Comparison of ENCODE assay signal across 8 cellular contexts in genomic region chr5:170070556-170071412, GRCh38. TPM values are rescaled to one million over a fixed set of nuclear protein-coding genes. Genes with fewer than 3 reads are reported as not detected.
DNase-seq lines count a peak whose midpoint lies in the region; ATAC-seq and TF ChIP-seq lines count a peak whose summit lies in the region.

No MANE protein-coding gene starts in this region.

- intact Hi-C loops in dorsolateral prefrontal cortex (cut with DNase I) = loop anchor here (2.0 to 10.0 kb wide), 3 partner anchors 90 to 368 kb away; partner anchors contain the start of gene INSYN2B (in 1 of the 2)
- intact Hi-C loops in activated CD4-positive, alpha-beta memory T cell treated with anti-CD3 and anti-CD28 coated beads for 36 hours (cut with micrococcal nuclease) = loop anchor here (10.0 kb wide), 1 partner anchor 356 kb away; no protein-coding TSS in a partner anchor
- intact Hi-C loops in activated T-helper 2 cell treated with anti-CD3 and anti-CD28 coated beads, Interferon-gamma antibody, Interleukin-2, Interleukin-4, amounts not matched to agents 10 μg/mL and 5 μg/mL and 100 μg/mL, durations not matched to agents 14 hours and 24 hours and 36 hours (cut with micrococcal nuclease) = no loop called here

- TF ChIP-seq CTCF in GM06990 (IDR thresholded peaks at IDR 0.05; ENCODE audit: insufficient read depth, low read length, poor library complexity, severe bottlenecking) = peak; percentile 48
- TF ChIP-seq CTCF in Loucy (conservative IDR thresholded peaks at IDR 0.05; ENCODE audit: low read length) = peak; percentile 40
- TF ChIP-seq CTCF in dorsolateral prefrontal cortex (IDR thresholded peaks at IDR 0.05 in 54 of 56, conservative IDR thresholded peaks at IDR 0.05 in 2 of 56; ENCODE audit: low read depth in 1 of 56, partially characterized antibody in 56 of 56) = peak; percentile 22 to 78 (median 66)

- no peak for ATAC-seq in HG03571 (IDR thresholded peaks at IDR 0.05; ENCODE audit: unreplicated experiment)
- no peak for ATAC-seq in GM19455 (IDR thresholded peaks at IDR 0.05; ENCODE audit: unreplicated experiment)

- no peaks in the 10 kb centered on the region for H3K4me1 Mint-ChIP-seq in activated CD4-positive, alpha-beta memory T cell treated with anti-CD3 and anti-CD28 coated beads for 36 hours (ENCODE audit: low read depth)
- no peaks in the 10 kb centered on the region for H3K4me1 Mint-ChIP-seq in activated T-helper 2 cell treated with anti-CD3 and anti-CD28 coated beads, Interferon-gamma antibody, Interleukin-2, Interleukin-4, amounts not matched to agents 10 μg/mL and 5 μg/mL and 100 μg/mL, durations not matched to agents 14 hours and 24 hours and 36 hours (ENCODE audit: low read depth)

- no peaks in the 10 kb centered on the region for H4K20me1 ChIP-seq in Loucy (ENCODE audit: insufficient read depth, low read length, poor library complexity, severe bottlenecking)

- CTCF ChIA-PET in activated CD4-positive, alpha-beta memory T cell treated with anti-CD3 and anti-CD28 coated beads for 36 hours (lab: Charles Lee) = interaction anchor here (0.7 to 1.7 kb wide), 11 partner anchors 10 to 140 kb away, joined by 3 to 20 read pairs (median 3); no protein-coding TSS in a partner anchor

- peaks cover 30% of the 10 kb centered on the region for H3K36me3 ChIP-seq in GM06990 (ENCODE audit: control insufficient read depth, insufficient read depth, low read length)
- peaks cover 30% of the 10 kb centered on the region; the same call in 1 of the 2 replicates for H3K36me3 ChIP-seq in Loucy (ENCODE audit: insufficient read depth, low read length)

- no peak overlapping the region for H3K27ac Mint-ChIP-seq in activated CD4-positive, alpha-beta memory T cell treated with anti-CD3 and anti-CD28 coated beads for 36 hours
- H3K27ac Mint-ChIP-seq in activated T-helper 2 cell treated with anti-CD3 and anti-CD28 coated beads, Interferon-gamma antibody, Interleukin-2, Interleukin-4, amounts not matched to agents 10 μg/mL and 5 μg/mL and 100 μg/mL, durations not matched to agents 14 hours and 24 hours and 36 hours = no peak overlapping the region

- POLR2A ChIA-PET in activated CD4-positive, alpha-beta memory T cell treated with anti-CD3 and anti-CD28 coated beads for 36 hours (lab: Charles Lee) = no interaction called here

- peaks cover 53% of the 10 kb centered on the region for H3K36me3 Mint-ChIP-seq in activated CD4-positive, alpha-beta memory T cell treated with anti-CD3 and anti-CD28 coated beads for 36 hours
- H3K36me3 Mint-ChIP-seq in activated T-helper 2 cell treated with anti-CD3 and anti-CD28 coated beads, Interferon-gamma antibody, Interleukin-2, Interleukin-4, amounts not matched to agents 10 μg/mL and 5 μg/mL and 100 μg/mL, durations not matched to agents 14 hours and 24 hours and 36 hours (ENCODE audit: low read depth) = peaks cover 56% of the 10 kb centered on the region

- H3K27me3 Mint-ChIP-seq in activated CD4-positive, alpha-beta memory T cell treated with anti-CD3 and anti-CD28 coated beads for 36 hours = no peaks in the 10 kb centered on the region
- H3K27me3 Mint-ChIP-seq in activated T-helper 2 cell treated with anti-CD3 and anti-CD28 coated beads, Interferon-gamma antibody, Interleukin-2, Interleukin-4, amounts not matched to agents 10 μg/mL and 5 μg/mL and 100 μg/mL, durations not matched to agents 14 hours and 24 hours and 36 hours (ENCODE audit: low read depth) = no peaks in the 10 kb centered on the region

- no peaks in the 10 kb centered on the region for H3K4me1 ChIP-seq in Loucy (ENCODE audit: insufficient read depth, low read length, poor library complexity, severe bottlenecking)

- H3K9me3 ChIP-seq in Loucy (ENCODE audit: insufficient read depth, low read depth, low read length) = no peaks in the 10 kb centered on the region

- H3K9me2 ChIP-seq in Loucy (replicated peaks; ENCODE audit: low read depth, low read length) = no peaks in the 10 kb centered on the region

- H3K79me2 ChIP-seq in Loucy (ENCODE audit: insufficient read depth, low read length) = no peaks in the 10 kb centered on the region

- no peak overlapping the region for H3K9ac ChIP-seq in Loucy (ENCODE audit: low read depth, low read length, poor library complexity, severe bottlenecking)

- DNase-seq in GM06990 (ENCODE audit: extremely low read depth, insufficient read length) (no peak), dorsolateral prefrontal cortex (peak in 7 of 10 donors; percentile 17 to 67 (median 56)), middle frontal gyrus (ENCODE audit: extremely low spot score, low spot score) (peak; percentile 27)
- DNase-seq in activated CD4-positive, alpha-beta memory T cell treated with anti-CD3 and anti-CD28 coated beads for 36 hours = no peak
- no peak for DNase-seq in activated T-helper 2 cell treated with anti-CD3 and anti-CD28 coated beads, Interferon-gamma antibody, Interleukin-2, Interleukin-4, amounts not matched to agents 10 μg/mL and 5 μg/mL and 100 μg/mL, durations not matched to agents 14 hours and 24 hours and 36 hours (ENCODE audit: low spot score)

- H3K4me3 Mint-ChIP-seq in activated CD4-positive, alpha-beta memory T cell treated with anti-CD3 and anti-CD28 coated beads for 36 hours = no peak overlapping the region
- no peak overlapping the region for H3K4me3 Mint-ChIP-seq in activated T-helper 2 cell treated with anti-CD3 and anti-CD28 coated beads, Interferon-gamma antibody, Interleukin-2, Interleukin-4, amounts not matched to agents 10 μg/mL and 5 μg/mL and 100 μg/mL, durations not matched to agents 14 hours and 24 hours and 36 hours (ENCODE audit: low read depth)

- H3K27me3 ChIP-seq in GM06990 (replicated peaks; ENCODE audit: control insufficient read depth, insufficient read depth, low read length) (no peaks in the 10 kb centered on the region), Loucy (ENCODE audit: insufficient read depth, low read length, poor library complexity, severe bottlenecking) (no peaks in the 10 kb centered on the region), dorsolateral prefrontal cortex (no peaks in the 10 kb centered on the region)

- H3K27ac ChIP-seq in dorsolateral prefrontal cortex = peak overlapping the region in 19 of 59 donors; percentile 0 to 54 (median 42)

- no peaks in the 10 kb centered on the region for H3K9me3 Mint-ChIP-seq in activated CD4-positive, alpha-beta memory T cell treated with anti-CD3 and anti-CD28 coated beads for 36 hours
- no peaks in the 10 kb centered on the region for H3K9me3 Mint-ChIP-seq in activated T-helper 2 cell treated with anti-CD3 and anti-CD28 coated beads, Interferon-gamma antibody, Interleukin-2, Interleukin-4, amounts not matched to agents 10 μg/mL and 5 μg/mL and 100 μg/mL, durations not matched to agents 14 hours and 24 hours and 36 hours

- H2AFZ ChIP-seq in Loucy (ENCODE audit: low read length) = no peak overlapping the region

- no peak overlapping the region for H3K4me2 ChIP-seq in Loucy (ENCODE audit: low read depth, low read length, poor library complexity, severe bottlenecking)

- no peaks in the 10 kb centered on the region for H3F3A ChIP-seq in Loucy (ENCODE audit: low read depth)

- H3K4me3 ChIP-seq in GM06990 (replicated peaks; ENCODE audit: low read depth, low read length) (no peak overlapping the region), Loucy (ENCODE audit: low read length, poor library complexity, severe bottlenecking) (no peak overlapping the region), dorsolateral prefrontal cortex (no peak overlapping the region)

RNA-seq across cellular contexts. Expression of gene FOXI1, which starts 34.9 kb away (rescaled TPM):
- total RNA-seq in dorsolateral prefrontal cortex = not detected
- not detected for total RNA-seq in activated CD4-positive, alpha-beta memory T cell treated with anti-CD3 and anti-CD28 coated beads for 36 hours
- not detected in 2 replicates for total RNA-seq in activated T-helper 2 cell treated with anti-CD3 and anti-CD28 coated beads, Interferon-gamma antibody, Interleukin-2, Interleukin-4, amounts not matched to agents 10 μg/mL and 5 μg/mL and 100 μg/mL, durations not matched to agents 14 hours and 24 hours and 36 hours

Comparison
In these comparisons a context has a peak if more than half of its experiments do, and no peak if none do; other contexts are left out.
1. DNase-seq: peak in dorsolateral prefrontal cortex (7 of 10) and middle frontal gyrus (single experiment); none in GM06990 (single experiment), activated CD4-positive, alpha-beta memory T cell treated with anti-CD3 and anti-CD28 coated beads for 36 hours (single experiment) and activated T-helper 2 cell treated with anti-CD3 and anti-CD28 coated beads, Interferon-gamma antibody, Interleukin-2, Interleukin-4, amounts not matched to agents 10 μg/mL and 5 μg/mL and 100 μg/mL, durations not matched to agents 14 hours and 24 hours and 36 hours (single experiment).
2. Peak in every context shown above with its lines, with median percentiles within 50 percentile points of each other: CTCF ChIP-seq.